In the genomic region with DNA sequence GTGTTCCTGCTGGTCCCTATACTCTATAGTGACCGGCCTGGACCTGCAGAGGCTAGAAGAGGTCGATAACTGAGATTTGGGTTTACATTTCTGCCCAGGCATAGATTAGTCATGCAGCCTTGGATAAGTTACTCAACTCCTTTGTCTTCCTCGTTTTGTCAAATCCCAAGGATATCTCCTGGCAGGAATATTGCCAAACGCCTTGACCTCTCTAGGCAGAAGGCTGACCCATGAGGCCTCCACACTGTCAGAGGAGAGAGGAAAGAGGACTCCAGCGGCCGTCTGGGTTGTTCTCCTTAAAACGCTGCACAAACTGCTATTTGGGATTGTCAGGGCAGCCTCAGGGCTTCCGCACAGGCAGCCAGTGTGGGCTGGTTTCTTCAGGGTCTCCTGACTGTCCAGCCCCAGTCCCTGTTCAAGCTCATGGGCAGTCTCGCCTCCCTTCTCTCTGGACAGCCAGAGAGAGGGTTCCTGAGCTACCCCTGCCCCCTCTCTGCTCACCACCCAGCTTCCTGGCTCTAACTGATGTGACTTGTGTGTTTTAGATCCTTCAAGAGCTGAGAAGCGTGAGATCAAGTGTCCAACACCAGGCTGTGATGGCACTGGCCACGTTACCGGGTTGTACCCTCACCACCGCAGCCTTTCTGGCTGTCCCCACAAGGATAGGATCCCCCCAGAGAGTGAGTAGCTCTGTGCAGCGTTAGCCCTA, we compare ENCODE assay signal across 1 cellular context.
TF ChIP-seq lines count a peak whose summit lies in the region.

No MANE protein-coding gene starts in this region.

TF ChIP-seq in HepG2, 621 proteins besides CTCF, POLR2A, EP300 and RAD21:
- TF ChIP-seq, protein P1, sequence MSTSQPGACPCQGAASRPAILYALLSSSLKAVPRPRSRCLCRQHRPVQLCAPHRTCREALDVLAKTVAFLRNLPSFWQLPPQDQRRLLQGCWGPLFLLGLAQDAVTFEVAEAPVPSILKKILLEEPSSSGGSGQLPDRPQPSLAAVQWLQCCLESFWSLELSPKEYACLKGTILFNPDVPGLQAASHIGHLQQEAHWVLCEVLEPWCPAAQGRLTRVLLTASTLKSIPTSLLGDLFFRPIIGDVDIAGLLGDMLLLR (CRISPR knock-in tag; IDR thresholded peaks at IDR 0.05): 0 out of 2 replicates have a peak, but pooled peaks have one; percentile 32
- TF ChIP-seq, protein P2, sequence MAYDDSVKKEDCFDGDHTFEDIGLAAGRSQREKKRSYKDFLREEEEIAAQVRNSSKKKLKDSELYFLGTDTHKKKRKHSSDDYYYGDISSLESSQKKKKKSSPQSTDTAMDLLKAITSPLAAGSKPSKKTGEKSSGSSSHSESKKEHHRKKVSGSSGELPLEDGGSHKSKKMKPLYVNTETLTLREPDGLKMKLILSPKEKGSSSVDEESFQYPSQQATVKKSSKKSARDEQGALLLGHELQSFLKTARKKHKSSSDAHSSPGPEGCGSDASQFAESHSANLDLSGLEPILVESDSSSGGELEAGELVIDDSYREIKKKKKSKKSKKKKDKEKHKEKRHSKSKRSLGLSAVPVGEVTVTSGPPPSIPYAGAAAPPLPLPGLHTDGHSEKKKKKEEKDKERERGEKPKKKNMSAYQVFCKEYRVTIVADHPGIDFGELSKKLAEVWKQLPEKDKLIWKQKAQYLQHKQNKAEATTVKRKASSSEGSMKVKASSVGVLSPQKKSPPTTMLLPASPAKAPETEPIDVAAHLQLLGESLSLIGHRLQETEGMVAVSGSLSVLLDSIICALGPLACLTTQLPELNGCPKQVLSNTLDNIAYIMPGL (CRISPR knock-in tag; IDR thresholded peaks at IDR 0.05; ENCODE audit: borderline replicate concordance in 1 of 2, low read depth in 1 of 2): no peak
- peak; percentile 24; the same call in 1 of the 2 replicates for TF ChIP-seq FOSL2 (CRISPR knock-in tag; IDR thresholded peaks at IDR 0.05)
- TF ChIP-seq, protein P3, sequence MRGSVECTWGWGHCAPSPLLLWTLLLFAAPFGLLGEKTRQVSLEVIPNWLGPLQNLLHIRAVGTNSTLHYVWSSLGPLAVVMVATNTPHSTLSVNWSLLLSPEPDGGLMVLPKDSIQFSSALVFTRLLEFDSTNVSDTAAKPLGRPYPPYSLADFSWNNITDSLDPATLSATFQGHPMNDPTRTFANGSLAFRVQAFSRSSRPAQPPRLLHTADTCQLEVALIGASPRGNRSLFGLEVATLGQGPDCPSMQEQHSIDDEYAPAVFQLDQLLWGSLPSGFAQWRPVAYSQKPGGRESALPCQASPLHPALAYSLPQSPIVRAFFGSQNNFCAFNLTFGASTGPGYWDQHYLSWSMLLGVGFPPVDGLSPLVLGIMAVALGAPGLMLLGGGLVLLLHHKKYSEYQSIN (CRISPR knock-in tag; IDR thresholded peaks at IDR 0.05; ENCODE audit: borderline replicate concordance): no peak
- no peak for TF ChIP-seq CEBPB (IDR thresholded peaks at IDR 0.05; ENCODE audit: borderline replicate concordance, low read depth, low read length)
- TF ChIP-seq ZNF484 (CRISPR knock-in tag; IDR thresholded peaks at IDR 0.05; ENCODE audit: borderline replicate concordance, low read depth): 0 out of 2 replicates have a peak, but pooled peaks have one; percentile 42
- TF ChIP-seq, protein P4, sequence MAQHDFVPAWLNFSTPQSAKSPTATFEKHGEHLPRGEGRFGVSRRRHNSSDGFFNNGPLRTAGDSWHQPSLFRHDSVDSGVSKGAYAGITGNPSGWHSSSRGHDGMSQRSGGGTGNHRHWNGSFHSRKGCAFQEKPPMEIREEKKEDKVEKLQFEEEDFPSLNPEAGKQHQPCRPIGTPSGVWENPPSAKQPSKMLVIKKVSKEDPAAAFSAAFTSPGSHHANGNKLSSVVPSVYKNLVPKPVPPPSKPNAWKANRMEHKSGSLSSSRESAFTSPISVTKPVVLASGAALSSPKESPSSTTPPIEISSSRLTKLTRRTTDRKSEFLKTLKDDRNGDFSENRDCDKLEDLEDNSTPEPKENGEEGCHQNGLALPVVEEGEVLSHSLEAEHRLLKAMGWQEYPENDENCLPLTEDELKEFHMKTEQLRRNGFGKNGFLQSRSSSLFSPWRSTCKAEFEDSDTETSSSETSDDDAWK (CRISPR knock-in tag; IDR thresholded peaks at IDR 0.05): no peak
- peak; percentile 6 for TF ChIP-seq ZNF883 (CRISPR knock-in tag; IDR thresholded peaks at IDR 0.05; ENCODE audit: not compliant biosample characterization)
- 0 out of 2 replicates have a peak, but pooled peaks have one; percentile 25 for TF ChIP-seq EED (CRISPR knock-in tag; IDR thresholded peaks at IDR 0.05)
- TF ChIP-seq KLF13 (CRISPR knock-in tag; IDR thresholded peaks at IDR 0.05): peak; percentile 60; the same call in 1 of the 2 replicates
- TF ChIP-seq NR1H2 (CRISPR knock-in tag; IDR thresholded peaks at IDR 0.05; ENCODE audit: borderline replicate concordance, low read depth): no peak
- 0 out of 2 replicates have a peak, but pooled peaks have one; percentile 14 for TF ChIP-seq SP4 (CRISPR knock-in tag; IDR thresholded peaks at IDR 0.05)
- TF ChIP-seq, protein P5, sequence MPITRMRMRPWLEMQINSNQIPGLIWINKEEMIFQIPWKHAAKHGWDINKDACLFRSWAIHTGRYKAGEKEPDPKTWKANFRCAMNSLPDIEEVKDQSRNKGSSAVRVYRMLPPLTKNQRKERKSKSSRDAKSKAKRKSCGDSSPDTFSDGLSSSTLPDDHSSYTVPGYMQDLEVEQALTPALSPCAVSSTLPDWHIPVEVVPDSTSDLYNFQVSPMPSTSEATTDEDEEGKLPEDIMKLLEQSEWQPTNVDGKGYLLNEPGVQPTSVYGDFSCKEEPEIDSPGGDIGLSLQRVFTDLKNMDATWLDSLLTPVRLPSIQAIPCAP (CRISPR knock-in tag; IDR thresholded peaks at IDR 0.05; ENCODE audit: low read depth): no peak
- TF ChIP-seq ZNF644 (CRISPR knock-in tag; IDR thresholded peaks at IDR 0.05; ENCODE audit: low read depth): no peak
- TF ChIP-seq SRSF4 (IDR thresholded peaks at IDR 0.05; ENCODE audit: low read depth, low read length, poor library complexity, severe bottlenecking): no peak
- TF ChIP-seq KAT2B (IDR thresholded peaks at IDR 0.05; ENCODE audit: borderline replicate concordance, low read depth, low read length): no peak
- no peak for TF ChIP-seq SRSF1 (optimal IDR thresholded peaks at IDR 0.05; ENCODE audit: low read depth, low read length)
- no peak for TF ChIP-seq MAFF (IDR thresholded peaks at IDR 0.05; ENCODE audit: low read depth, low read length)
- TF ChIP-seq, protein P6, sequence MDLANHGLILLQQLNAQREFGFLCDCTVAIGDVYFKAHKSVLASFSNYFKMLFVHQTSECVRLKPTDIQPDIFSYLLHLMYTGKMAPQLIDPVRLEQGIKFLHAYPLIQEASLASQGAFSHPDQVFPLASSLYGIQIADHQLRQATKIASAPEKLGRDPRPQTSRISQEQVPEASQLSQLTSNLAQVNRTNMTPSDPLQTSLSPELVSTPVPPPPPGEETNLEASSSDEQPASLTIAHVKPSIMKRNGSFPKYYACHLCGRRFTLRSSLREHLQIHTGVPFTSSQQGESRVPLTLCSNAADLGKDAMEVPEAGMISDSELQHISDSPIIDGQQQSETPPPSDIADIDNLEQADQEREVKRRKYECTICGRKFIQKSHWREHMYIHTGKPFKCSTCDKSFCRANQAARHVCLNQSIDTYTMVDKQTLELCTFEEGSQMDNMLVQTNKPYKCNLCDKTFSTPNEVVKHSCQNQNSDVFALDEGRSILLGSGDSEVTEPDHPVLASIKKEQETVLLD (CRISPR knock-in tag; IDR thresholded peaks at IDR 0.05; ENCODE audit: low read depth): no peak
- no peak for TF ChIP-seq THAP11 (CRISPR knock-in tag; IDR thresholded peaks at IDR 0.05)
